1 cellular context compared by ENCODE assay signal in genomic region chr14:36021030-36021422, GRCh38.
TF ChIP-seq lines count a peak whose summit lies in the region.

No MANE protein-coding gene starts in this region.

TF ChIP-seq in GM23338, 12 proteins besides CTCF, POLR2A, EP300 and RAD21 (continued from another document):
- no peak for TF ChIP-seq EZH2 (IDR thresholded peaks at IDR 0.05; ENCODE audit: low read depth, unreplicated experiment)
- no peak for TF ChIP-seq JUNB (IDR thresholded peaks at IDR 0.05; ENCODE audit: unreplicated experiment)
- TF ChIP-seq POLR2AphosphoS5 (IDR thresholded peaks at IDR 0.05; ENCODE audit: low read depth): no peak
- TF ChIP-seq, protein P1, sequence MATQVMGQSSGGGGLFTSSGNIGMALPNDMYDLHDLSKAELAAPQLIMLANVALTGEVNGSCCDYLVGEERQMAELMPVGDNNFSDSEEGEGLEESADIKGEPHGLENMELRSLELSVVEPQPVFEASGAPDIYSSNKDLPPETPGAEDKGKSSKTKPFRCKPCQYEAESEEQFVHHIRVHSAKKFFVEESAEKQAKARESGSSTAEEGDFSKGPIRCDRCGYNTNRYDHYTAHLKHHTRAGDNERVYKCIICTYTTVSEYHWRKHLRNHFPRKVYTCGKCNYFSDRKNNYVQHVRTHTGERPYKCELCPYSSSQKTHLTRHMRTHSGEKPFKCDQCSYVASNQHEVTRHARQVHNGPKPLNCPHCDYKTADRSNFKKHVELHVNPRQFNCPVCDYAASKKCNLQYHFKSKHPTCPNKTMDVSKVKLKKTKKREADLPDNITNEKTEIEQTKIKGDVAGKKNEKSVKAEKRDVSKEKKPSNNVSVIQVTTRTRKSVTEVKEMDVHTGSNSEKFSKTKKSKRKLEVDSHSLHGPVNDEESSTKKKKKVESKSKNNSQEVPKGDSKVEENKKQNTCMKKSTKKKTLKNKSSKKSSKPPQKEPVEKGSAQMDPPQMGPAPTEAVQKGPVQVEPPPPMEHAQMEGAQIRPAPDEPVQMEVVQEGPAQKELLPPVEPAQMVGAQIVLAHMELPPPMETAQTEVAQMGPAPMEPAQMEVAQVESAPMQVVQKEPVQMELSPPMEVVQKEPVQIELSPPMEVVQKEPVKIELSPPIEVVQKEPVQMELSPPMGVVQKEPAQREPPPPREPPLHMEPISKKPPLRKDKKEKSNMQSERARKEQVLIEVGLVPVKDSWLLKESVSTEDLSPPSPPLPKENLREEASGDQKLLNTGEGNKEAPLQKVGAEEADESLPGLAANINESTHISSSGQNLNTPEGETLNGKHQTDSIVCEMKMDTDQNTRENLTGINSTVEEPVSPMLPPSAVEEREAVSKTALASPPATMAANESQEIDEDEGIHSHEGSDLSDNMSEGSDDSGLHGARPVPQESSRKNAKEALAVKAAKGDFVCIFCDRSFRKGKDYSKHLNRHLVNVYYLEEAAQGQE (IDR thresholded peaks at IDR 0.05; ENCODE audit: unreplicated experiment): no peak
TF ChIP-seq in GM23338: peak in this region for 0.
